15 cellular contexts compared by ENCODE assay signal in the genomic region with DNA sequence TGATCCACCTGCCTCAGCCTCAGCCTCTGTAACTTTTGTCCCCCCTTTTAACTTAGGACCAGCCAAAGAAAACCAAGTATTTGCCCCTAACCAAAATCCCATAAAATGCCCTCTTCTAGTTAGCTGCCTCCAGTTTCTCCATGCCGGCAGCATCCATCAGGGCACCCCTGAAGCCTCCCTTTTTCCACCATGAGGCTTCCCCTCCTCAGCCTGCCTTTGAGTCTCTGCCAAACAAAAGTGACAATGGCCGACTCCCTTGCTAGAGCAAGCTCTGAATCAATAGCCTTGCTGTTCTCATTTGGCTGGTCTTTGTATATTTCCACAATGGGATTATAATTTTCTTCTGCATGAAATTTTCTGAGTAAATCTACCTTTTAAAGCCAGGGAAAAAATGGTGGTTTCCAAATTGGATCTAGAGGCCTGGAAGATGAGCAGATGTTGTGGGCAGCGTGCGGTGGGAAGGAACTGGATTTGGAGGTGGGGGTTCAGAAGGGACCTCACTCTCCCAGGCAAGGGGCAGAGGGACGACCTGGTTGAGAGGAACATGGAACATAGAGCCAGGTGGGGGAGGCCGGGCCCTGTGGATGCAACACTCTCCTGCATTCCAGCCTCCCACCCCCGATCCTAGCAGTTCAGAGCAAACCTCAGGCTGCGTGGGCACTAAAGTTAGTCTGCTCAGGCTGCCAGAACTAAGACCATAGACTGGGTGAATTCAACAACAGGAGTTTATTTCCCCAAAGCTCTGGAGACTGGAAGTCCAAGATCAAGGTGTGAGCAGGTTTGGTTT.
A peak's percentile ranks its signal among the peaks of the same experiment; 100 is the strongest.
DNase-seq lines count a peak whose midpoint lies in the region; ATAC-seq and TF ChIP-seq lines count a peak whose summit lies in the region.
"Had no signal": no experiment of that assay in that cellular context is flagged by ENCODE, and none has a peak within 500 bp of the region (broad histone marks: within the 10 kb centered on the region; RNA-seq: fewer than 3 reads in every experiment).

No MANE protein-coding gene starts in this region.

- H2BK120ac ChIP-seq in mesenchymal stem cell (ENCODE audit: low read depth, low read length) = no peak overlapping the region

- no peaks in the 10 kb centered on the region for H3K27me3 Mint-ChIP-seq in osteocyte (ENCODE audit: unreplicated experiment)

- no peak overlapping the region for H3K9ac ChIP-seq in mesenchymal stem cell (ENCODE audit: low read length)

- H4K91ac ChIP-seq in mesenchymal stem cell (ENCODE audit: low read length) = no peak overlapping the region

- no peak overlapping the region for H3K4me2 ChIP-seq in mesenchymal stem cell (ENCODE audit: low read length, poor library complexity, severe bottlenecking)
- H3K4me2 ChIP-seq: A549 had no signal

- H3K9me3 ChIP-seq in mesenchymal stem cell (ENCODE audit: control insufficient read depth, low read length) = no peaks in the 10 kb centered on the region
- no peaks in the 10 kb centered on the region for H3K9me3 ChIP-seq in WERI-Rb-1 (ENCODE audit: severe bottlenecking)
- H3K9me3 ChIP-seq: A549 had no signal

- no peak overlapping the region for H3K27ac Mint-ChIP-seq in osteocyte (ENCODE audit: unreplicated experiment)

- peaks cover 10% of the 10 kb centered on the region for H3K4me1 ChIP-seq in mesenchymal stem cell (ENCODE audit: control insufficient read depth, insufficient read depth, low read depth, low read length)
- H3K4me1 ChIP-seq: A549 had no signal

- TF ChIP-seq CTCF in osteocyte (IDR thresholded peaks at IDR 0.05) (no peak), WERI-Rb-1 (IDR thresholded peaks at IDR 0.05; ENCODE audit: low read depth, low read length) (no peak)

- H2BK5ac ChIP-seq in mesenchymal stem cell (ENCODE audit: low read depth, low read length, poor library complexity, severe bottlenecking) = no peak overlapping the region

- H3K4ac ChIP-seq in mesenchymal stem cell (ENCODE audit: low read depth in 1 of 2, low read length in 2 of 2) = no peak overlapping the region

- H2BK15ac ChIP-seq in mesenchymal stem cell (ENCODE audit: low read depth, poor library complexity, severe bottlenecking) = no peak overlapping the region

- H3K4me3 Mint-ChIP-seq in osteocyte (ENCODE audit: unreplicated experiment) = no peak overlapping the region

- peaks cover 23% of the 10 kb centered on the region for H3K4me1 Mint-ChIP-seq in osteocyte (ENCODE audit: unreplicated experiment)

- 89% methylated on average over 7 of the region's 8 CpGs for WGBS in mesenchymal stem cell

- H3K79me1 ChIP-seq in mesenchymal stem cell (replicated peaks; ENCODE audit: low read length, poor library complexity, severe bottlenecking) = no peaks in the 10 kb centered on the region

- DNase-seq in Ammon's horn (ENCODE audit: low spot score) = peak; percentile 72
- DNase-seq in caudate nucleus (lab: John Stamatoyannopoulos, UW) = peak in 30 of 61 donors; percentile 12 to 57 (median 38)
- no peak for DNase-seq in mesenchymal stem cell
- peak; percentile 66 for DNase-seq in osteocyte (ENCODE audit: extremely low spot score, unreplicated experiment)
- no peak for DNase-seq in WERI-Rb-1
- DNase-seq: DMS53, H7, Karpas-422, NCI-H1417, NCI-H2029, NCI-H524 had no signal

- H3K27ac ChIP-seq in caudate nucleus (ENCODE audit: low read depth, low read length) (peak overlapping the region; percentile 72), mesenchymal stem cell (ENCODE audit: low read length, poor library complexity, severe bottlenecking) (no peak overlapping the region), WERI-Rb-1 (no peak overlapping the region)
- H3K27ac ChIP-seq: A549 had no signal

- H3K9me3 Mint-ChIP-seq in osteocyte (ENCODE audit: unreplicated experiment) = no peaks in the 10 kb centered on the region

- H2AK5ac ChIP-seq in mesenchymal stem cell (ENCODE audit: low read length, severe bottlenecking) = no peak overlapping the region

- H3K36me3 Mint-ChIP-seq in osteocyte (ENCODE audit: unreplicated experiment) = no peaks in the 10 kb centered on the region

- H3K18ac ChIP-seq in mesenchymal stem cell (ENCODE audit: low read depth in 1 of 2, low read length in 2 of 2) = no peak overlapping the region

- H3K14ac ChIP-seq in mesenchymal stem cell (ENCODE audit: low read length in 2 of 2) = peak overlapping the region in 1 of 2 experiments; percentile 63

- H4K8ac ChIP-seq in mesenchymal stem cell (ENCODE audit: low read length) = peak overlapping the region; percentile 24

- peak overlapping the region; percentile 37 for H2AFZ ChIP-seq in mesenchymal stem cell (ENCODE audit: low read depth, low read length)

- H3K27me3 ChIP-seq in mesenchymal stem cell (ENCODE audit: control insufficient read depth in 1 of 2, insufficient read depth in 1 of 2, low read length in 2 of 2) (no peaks in the 10 kb centered on the region), WERI-Rb-1 (ENCODE audit: insufficient read depth, low read depth, severe bottlenecking) (no peaks in the 10 kb centered on the region)

- H3K23ac ChIP-seq in mesenchymal stem cell (ENCODE audit: low read length in 2 of 2) = no peak overlapping the region

- no peak overlapping the region for H2BK12ac ChIP-seq in mesenchymal stem cell (ENCODE audit: low read length in 2 of 2)

- no peaks in the 10 kb centered on the region for H3K36me3 ChIP-seq in mesenchymal stem cell (ENCODE audit: control insufficient read depth in 1 of 2, insufficient read depth in 2 of 2, low read depth in 1 of 2, low read length in 2 of 2)
- no peaks in the 10 kb centered on the region for H3K36me3 ChIP-seq in WERI-Rb-1

- H3K4me3 ChIP-seq in mesenchymal stem cell (ENCODE audit: insufficient read depth in 1 of 2, low read depth in 1 of 2, low read length in 2 of 2) (no peak overlapping the region), WERI-Rb-1 (ENCODE audit: low read depth, low read length) (no peak overlapping the region)
- H3K4me3 ChIP-seq: A549 had no signal

- ATAC-seq in GM21360 (IDR thresholded peaks at IDR 0.05; ENCODE audit: unreplicated experiment) (no peak), GM21619 (IDR thresholded peaks at IDR 0.05; ENCODE audit: unreplicated experiment) (no peak), HG03139 (IDR thresholded peaks at IDR 0.05; ENCODE audit: unreplicated experiment) (no peak)
- ATAC-seq: A549 had no signal

Comparison
In these comparisons a context has a peak if more than half of its experiments do, and no peak if none do; other contexts are left out.
1. DNase-seq: peak in Ammon's horn (single experiment) and osteocyte (single experiment); none in mesenchymal stem cell (single experiment) and WERI-Rb-1 (single experiment).